ENCODE assay signal across 23 cellular contexts in genomic region chr19:53945998-53946397, GRCh38. TPM values are rescaled to one million over a fixed set of nuclear protein-coding genes. Genes with fewer than 3 reads are reported as not detected.
A peak's percentile ranks its signal among the peaks of the same experiment; 100 is the strongest.
DNase-seq lines count a peak whose midpoint lies in the region; ATAC-seq, FAIRE-seq and TF ChIP-seq lines count a peak whose summit lies in the region.
"Had no signal": no experiment of that assay in that cellular context is flagged by ENCODE, and none has a peak within 500 bp of the region (broad histone marks: within the 10 kb centered on the region; RNA-seq: fewer than 3 reads in every experiment).

No MANE protein-coding gene starts in this region.

- no peak overlapping the region for H2AK5ac ChIP-seq in H1 (ENCODE audit: low read depth, low read length)

- H3K9me3 ChIP-seq in HCT116 (ENCODE audit: control insufficient read depth in 1 of 2, insufficient read depth in 1 of 2, low read depth in 1 of 2, low read length in 2 of 2) (no peaks in the 10 kb centered on the region), MG63 (no peaks in the 10 kb centered on the region), H1 (ENCODE audit: insufficient read depth in 2 of 2, low read depth in 1 of 2, low read length in 1 of 2) (no peaks in the 10 kb centered on the region), neural progenitor cell (ENCODE audit: low read depth) (no peaks in the 10 kb centered on the region)
- H3K9me3 ChIP-seq: SJSA1 had no signal

- H4K20me1 ChIP-seq in HCT116 (ENCODE audit: insufficient read depth), result no peaks in the 10 kb centered on the region
- H4K20me1 ChIP-seq in H1 (replicated peaks in 1 of 2; ENCODE audit: control insufficient read depth in 1 of 2, insufficient read depth in 2 of 2, low read length in 2 of 2), result no peaks in the 10 kb centered on the region
- H4K20me1 ChIP-seq in neural progenitor cell (ENCODE audit: low read depth), result no peaks in the 10 kb centered on the region
- H4K20me1 ChIP-seq: BLaER1 had no signal

- H3K4me3 Mint-ChIP-seq in neural progenitor cell, result no peak overlapping the region
- H3K4me3 Mint-ChIP-seq in naive thymus-derived CD8-positive, alpha-beta T cell, result no peak overlapping the region
- H3K4me3 Mint-ChIP-seq: CD4-positive, alpha-beta T cell; HFFc6 had no signal

- no peak overlapping the region for H4K5ac ChIP-seq in H1 (ENCODE audit: insufficient read length, low read depth, low read length)

- H3K4me1 ChIP-seq in HCT116 (ENCODE audit: control insufficient read depth in 1 of 2, insufficient read depth in 2 of 2, low read length in 2 of 2), result no peaks in the 10 kb centered on the region
- peaks cover 4 to 10% (median 7%) of the 10 kb centered on the region in 4 experiments; a peak in 6 of 7 replicates for H3K4me1 ChIP-seq in H1 (replicated peaks in 1 of 4; ENCODE audit: control insufficient read depth in 3 of 4, insufficient read depth in 4 of 4, low read length in 3 of 4)
- peaks cover 3% of the 10 kb centered on the region for H3K4me1 ChIP-seq in neural progenitor cell
- H3K4me1 ChIP-seq: Peyer's patch, SJSA1 had no signal

- no peak overlapping the region for H3K27ac ChIP-seq in HCT116 (ENCODE audit: low read depth, low read length)
- H3K27ac ChIP-seq in H1 (ENCODE audit: low read depth, low read length), result no peak overlapping the region
- H3K27ac ChIP-seq in neural progenitor cell, result no peak overlapping the region
- H3K27ac ChIP-seq: BLaER1, Peyer's patch, SJSA1 had no signal

- no peak overlapping the region for H2BK15ac ChIP-seq in H1 (ENCODE audit: low read length)

- no peak overlapping the region for H2BK20ac ChIP-seq in H1 (ENCODE audit: low read length)

- no peak overlapping the region for H2BK5ac ChIP-seq in H1 (ENCODE audit: low read depth, low read length)

- no peak overlapping the region for H4K91ac ChIP-seq in H1 (replicated peaks; ENCODE audit: insufficient read length, low read length)

- H3K27me3 Mint-ChIP-seq in neural progenitor cell (ENCODE audit: insufficient read depth, low read depth), result peaks cover 9% of the 10 kb centered on the region
- H3K27me3 Mint-ChIP-seq in naive thymus-derived CD8-positive, alpha-beta T cell, result peaks cover 23 to 62% (median 44%) of the 10 kb centered on the region in 5 donors

- no peak overlapping the region for H2AFZ ChIP-seq in HCT116 (ENCODE audit: low read depth, low read length, poor library complexity, severe bottlenecking)
- no peak overlapping the region for H2AFZ ChIP-seq in H1 (ENCODE audit: low read length)
- no peak overlapping the region for H2AFZ ChIP-seq in neural progenitor cell (replicated peaks)

- no peak overlapping the region for H3K9ac ChIP-seq in HCT116 (ENCODE audit: low read length)
- H3K9ac ChIP-seq in H1 (replicated peaks in 1 of 4; ENCODE audit: extremely low read depth in 1 of 4, low read depth in 3 of 4, low read length in 3 of 4), result no peak overlapping the region
- H3K9ac ChIP-seq in neural progenitor cell, result no peak overlapping the region
- H3K9ac ChIP-seq: BLaER1 had no signal

- FAIRE-seq in H1 (lab: Jason Lieb, UNC), result no peak
- FAIRE-seq: GM12891, H54 had no signal

- peak overlapping the region; percentile 6; the same call in 1 of the 2 replicates for H3K4me2 ChIP-seq in HCT116 (ENCODE audit: low read length)
- peak overlapping the region; percentile 51 to 60; a peak in 2 of 4 replicates for H3K4me2 ChIP-seq in H1 (ENCODE audit: insufficient read depth in 1 of 2, low read depth in 2 of 2, low read length in 2 of 2)
- H3K4me2 ChIP-seq in neural progenitor cell, result peak overlapping the region; percentile 57
- H3K4me2 ChIP-seq: BLaER1 had no signal

- H3K14ac ChIP-seq in H1 (ENCODE audit: insufficient read length), result no peak overlapping the region

- peaks cover 11% of the 10 kb centered on the region for H3K36me3 Mint-ChIP-seq in neural progenitor cell
- peaks cover 0 to 12% (median 0%) of the 10 kb centered on the region in 3 donors for H3K36me3 Mint-ChIP-seq in naive thymus-derived CD8-positive, alpha-beta T cell

- peaks cover 8% of the 10 kb centered on the region for H3F3A ChIP-seq in neural progenitor cell (ENCODE audit: low read depth)

- peaks cover 11% of the 10 kb centered on the region; the same call in 1 of the 2 replicates for H3K23me2 ChIP-seq in H1 (ENCODE audit: low read depth, low read length)

- no peak overlapping the region for H2BK120ac ChIP-seq in H1 (replicated peaks; ENCODE audit: low read depth, low read length)

- no peaks in the 10 kb centered on the region for H3K79me1 ChIP-seq in H1 (ENCODE audit: low read depth, low read length)

- peak overlapping the region in 1 of 2 experiments; percentile 28; a peak in 2 of 4 replicates for H3K4me3 ChIP-seq in HCT116 (replicated peaks in 1 of 2; ENCODE audit: low read depth in 1 of 2, low read length in 2 of 2)
- H3K4me3 ChIP-seq in MG63, result peak overlapping the region; percentile 21; the same call in 1 of the 2 replicates
- peak overlapping the region in 2 of 4 experiments; percentile 23 to 53; a peak in 4 of 8 replicates for H3K4me3 ChIP-seq in H1 (ENCODE audit: extremely low read depth in 1 of 4, insufficient read depth in 2 of 4, low read depth in 3 of 4, low read length in 4 of 4)
- H3K4me3 ChIP-seq in neural progenitor cell, result no peak overlapping the region
- H3K4me3 ChIP-seq: BLaER1, Peyer's patch, SJSA1 had no signal

- 78% methylated on average over 2 of the region's 2 CpGs; no CpG with 5 or more reads in 1 of the 2 experiments for WGBS in H1 (ENCODE audit: extremely low coverage in 1 of 2, insufficient coverage in 1 of 2, insufficient read length in 1 of 2, insufficient replicate concordance in 2 of 2, low coverage in 1 of 2, low lambda C conversion rate in 2 of 2, missing lambda C conversion rate in 1 of 2), 2 experiments

- H3K36me3 ChIP-seq in HCT116 (ENCODE audit: control insufficient read depth in 1 of 2, insufficient read depth in 2 of 2, low read length in 2 of 2) (no peaks in the 10 kb centered on the region), MG63 (no peaks in the 10 kb centered on the region), H1 (ENCODE audit: control insufficient read depth in 2 of 4, insufficient read depth in 4 of 4, low read length in 3 of 4) (no peaks in the 10 kb centered on the region), neural progenitor cell (no peaks in the 10 kb centered on the region)
- H3K36me3 ChIP-seq: BLaER1, Peyer's patch, SJSA1 had no signal

- TF ChIP-seq POLR2A in HCT116 (IDR thresholded peaks at IDR 0.05; ENCODE audit: borderline replicate concordance, extremely low read depth, insufficient read depth, insufficient read length) (no peak), H1 (IDR thresholded peaks at IDR 0.05; ENCODE audit: control extremely low read depth in 1 of 2, low read depth in 2 of 2, low read length in 2 of 2) (no peak)

- no peak overlapping the region for H4K8ac ChIP-seq in H1 (ENCODE audit: extremely low read depth, insufficient read depth, low read length)

- no peak for TF ChIP-seq RAD21 in HCT116 (IDR thresholded peaks at IDR 0.05; ENCODE audit: low read depth)
- no peak for TF ChIP-seq RAD21 in H1 (IDR thresholded peaks at IDR 0.05 in 1 of 2, conservative IDR thresholded peaks at IDR 0.05 in 1 of 2; ENCODE audit: low read depth in 2 of 2, low read length in 2 of 2)

- no peak overlapping the region for H3K23ac ChIP-seq in H1 (ENCODE audit: insufficient read length)

- ATAC-seq in HCT116 (no peak), HG02884 (IDR thresholded peaks at IDR 0.05; ENCODE audit: unreplicated experiment) (no peak)
- ATAC-seq in naive thymus-derived CD8-positive, alpha-beta T cell, result no peak

- TF ChIP-seq CTCF in HCT116 (IDR thresholded peaks at IDR 0.05 in 2 of 3, conservative IDR thresholded peaks at IDR 0.05 in 1 of 3; ENCODE audit: borderline replicate concordance in 1 of 3, insufficient read depth in 1 of 3, low read depth in 2 of 3, low read length in 2 of 3), result no peak
- TF ChIP-seq CTCF in H1 (IDR thresholded peaks at IDR 0.05; ENCODE audit: control extremely low read depth in 1 of 3, insufficient read depth in 1 of 3, low read depth in 1 of 3, low read length in 3 of 3), result no peak
- no peak for TF ChIP-seq CTCF in neural progenitor cell (IDR thresholded peaks at IDR 0.05)

- POLR2A ChIA-PET in HCT116 (lab: Charles Lee), result no interaction called here
- POLR2A ChIA-PET in H1 (lab: Charles Lee; ENCODE audit: partially characterized antibody), result interaction anchor here (0.9 to 2.9 kb wide), 7 partner anchors 31 to 163 kb away, joined by 3 to 15 read pairs (median 4); no protein-coding TSS in a partner anchor
- POLR2A ChIA-PET in naive thymus-derived CD8-positive, alpha-beta T cell (lab: Charles Lee), result no interaction called here

- RAD21 ChIA-PET in HCT116 (lab: Charles Lee; ENCODE audit: low non-redundant PET in 1 of 2, low total read pairs in 2 of 2, uncharacterized antibody in 2 of 2, unreplicated experiment in 2 of 2), result no interaction called here

- H3K79me2 ChIP-seq in HCT116 (ENCODE audit: insufficient read depth, low read length) (no peaks in the 10 kb centered on the region), H1 (ENCODE audit: control insufficient read depth in 1 of 2, insufficient read depth in 2 of 2, low read length in 2 of 2) (no peaks in the 10 kb centered on the region), neural progenitor cell (ENCODE audit: low read depth) (no peaks in the 10 kb centered on the region)

- no peaks in the 10 kb centered on the region for H3K27me3 ChIP-seq in HCT116 (ENCODE audit: insufficient read depth, low read length)
- H3K27me3 ChIP-seq in MG63, result peaks cover 10% of the 10 kb centered on the region
- no peaks in the 10 kb centered on the region for H3K27me3 ChIP-seq in H1 (replicated peaks in 1 of 4; ENCODE audit: control insufficient read depth in 3 of 4, extremely low read depth in 1 of 4, insufficient read depth in 3 of 4, low read length in 3 of 4)
- peaks cover 19% of the 10 kb centered on the region for H3K27me3 ChIP-seq in neural progenitor cell
- H3K27me3 ChIP-seq: BLaER1 had no signal

- no peak for TF ChIP-seq EP300 in H1 (IDR thresholded peaks at IDR 0.05; ENCODE audit: borderline replicate concordance in 1 of 2, low read depth in 2 of 2, low read length in 2 of 2)

- H3K56ac ChIP-seq in H1 (replicated peaks; ENCODE audit: insufficient read length, low read depth, low read length), result no peak overlapping the region

- no peak overlapping the region for H3K18ac ChIP-seq in H1 (ENCODE audit: extremely low read depth, low read length)

- no peaks in the 10 kb centered on the region for H3K9me2 ChIP-seq in HCT116 (ENCODE audit: insufficient read depth)

- H3K27ac Mint-ChIP-seq in neural progenitor cell, result no peak overlapping the region
- no peak overlapping the region for H3K27ac Mint-ChIP-seq in naive thymus-derived CD8-positive, alpha-beta T cell
- H3K27ac Mint-ChIP-seq: CD4-positive, alpha-beta T cell; HFFc6 had no signal

- CTCF ChIA-PET in HCT116 (lab: Charles Lee) (no interaction called here), H1 (lab: Charles Lee; ENCODE audit: partially characterized antibody) (interaction anchor here (0.7 to 3.9 kb wide), 8 partner anchors 15 to 136 kb away, joined by 3 to 23 read pairs (median 6); no protein-coding TSS in a partner anchor)

- no peak overlapping the region for H2BK12ac ChIP-seq in H1 (ENCODE audit: low read depth, low read length)

- DNase-seq in HCT116 (ENCODE audit: low read depth, low spot score) (no peak), MG63 (no peak), H1 (ENCODE audit: low read depth in 1 of 2, low spot score in 2 of 2) (no peak), neural progenitor cell (ENCODE audit: low spot score) (no peak), epidermal melanocyte (ENCODE audit: insufficient read length, low spot score) (no peak), T-helper 2 cell (no peak)
- DNase-seq in naive thymus-derived CD8-positive, alpha-beta T cell, result no peak
- DNase-seq: CD4-positive, alpha-beta T cell; COR-L47; DMS79 treated with DMSO at 0.1 percent for 48 hours; HFFc6; NCI-H1105 treated with DMSO at 0.1 percent for 48 hours; NCI-H2029 treated with DMSO at 0.1 percent for 48 hours; NCI-H226; NCI-H510A treated with DMSO at 0.1 percent for 48 hours; NCI-H774; NK-92 treated with Interleukin-12 subunit alpha and Interleukin-12 subunit beta, amount 100 ng/mL, for 24 hours; Peyer's patch had no signal

- H3K4me1 Mint-ChIP-seq in neural progenitor cell, result peaks cover 6% of the 10 kb centered on the region
- H3K4me1 Mint-ChIP-seq in naive thymus-derived CD8-positive, alpha-beta T cell, result peaks cover 0 to 12% (median 2%) of the 10 kb centered on the region in 4 donors

- H3K9me3 Mint-ChIP-seq in neural progenitor cell, result peaks cover 3% of the 10 kb centered on the region
- H3K9me3 Mint-ChIP-seq in naive thymus-derived CD8-positive, alpha-beta T cell, result peaks cover 0 to 4% (median 0%) of the 10 kb centered on the region in 9 donors
- H3K9me3 Mint-ChIP-seq: CD4-positive, alpha-beta T cell; HFFc6 had no signal

- H3K4ac ChIP-seq in H1 (replicated peaks; ENCODE audit: insufficient read length, low read depth, low read length), result no peak overlapping the region

- intact Hi-C loops in HCT116 (cut with micrococcal nuclease), result no loop called here

- TSS peak; percentile 89 for BruUV-seq in HCT116 (replicated peaks; lab: Mats Ljungman, UMichigan)

RNA-seq across cellular contexts. Expression of gene CACNG8, which starts 16.7 kb away (rescaled TPM):
- 0.93 TPM for total RNA-seq in HCT116 (2021; ENCODE audit: unreplicated experiment)
- 0.11 and 0.25 TPM in 2 replicates for polyA plus RNA-seq in HCT116 (2012)
- 0.05 TPM in 1 of 2 replicates, not detected in the other for total RNA-seq in MG63 (2014; rRNA removed; shearing (Covaris generic); ENCODE audit: low replicate concordance)
- 4.5 and 5.7 TPM in 2 replicates for total RNA-seq in H1 (2021; fragmentation: NEBNext Ultra II Directional; extraction: Animal tissue kit (Norgen Biotek cat#: 25700))
- 0.41 and 0.93 TPM in 2 replicates for polyA plus RNA-seq in H1 (2011; rRNA removed)
- 1.3 TPM for polyA plus RNA-seq in H1 (2011; cell fraction: cytosol; rRNA removed)
- 3.4 TPM for polyA plus RNA-seq in H1 (2011; cell fraction: nucleus; rRNA removed)
- polyA plus RNA-seq in H1 (2012, experiment 1 of 2), result 5.8 to 6.6 TPM (median 6.1 TPM) in 4 replicates
- 0.62 TPM for polyA plus RNA-seq in H1 (2012, experiment 2 of 2)
- 3.2 TPM for polyA plus RNA-seq in H1 (2013, experiment 1 of 2)
- polyA plus RNA-seq in H1 (2013, experiment 2 of 2), result 2.6 TPM
- polyA minus RNA-seq in H1 (2011; rRNA and poly(A)+ RNA removed), result 0.61 and 0.79 TPM in 2 replicates
- polyA minus RNA-seq in H1 (2011; cell fraction: cytosol; rRNA and poly(A)+ RNA removed), result 2.9 TPM
- polyA minus RNA-seq in H1 (2011; cell fraction: nucleus; rRNA and poly(A)+ RNA removed), result 2.9 TPM
- 0.02 and 0.37 TPM in 2 replicates for total RNA-seq in neural progenitor cell (ENCODE audit: low replicate concordance)
- not detected for total RNA-seq in naive thymus-derived CD8-positive, alpha-beta T cell
- not detected for polyA plus RNA-seq in naive thymus-derived CD8-positive, alpha-beta T cell
- total RNA-seq: CD4-positive, alpha-beta T cell; Peyer's patch; SJSA1 had no signal

RNA-seq across cellular contexts. Expression of gene CACNG7, which starts 36.9 kb away (rescaled TPM):
- not detected for total RNA-seq in HCT116 (2021; ENCODE audit: unreplicated experiment)
- 0.07 and 0.10 TPM in 2 replicates for polyA plus RNA-seq in HCT116 (2012)
- total RNA-seq in MG63 (2014; rRNA removed; shearing (Covaris generic); ENCODE audit: low replicate concordance), result not detected in 2 replicates
- total RNA-seq in H1 (2021; fragmentation: NEBNext Ultra II Directional; extraction: Animal tissue kit (Norgen Biotek cat#: 25700)), result 28.9 and 29.9 TPM in 2 replicates
- polyA plus RNA-seq in H1 (2011; rRNA removed), result 69.8 and 127 TPM in 2 replicates
- polyA plus RNA-seq in H1 (2011; cell fraction: cytosol; rRNA removed), result 64.4 TPM
- polyA plus RNA-seq in H1 (2011; cell fraction: nucleus; rRNA removed), result 75.4 TPM
- 33.4 to 44.9 TPM (median 40.2 TPM) in 4 replicates for polyA plus RNA-seq in H1 (2012, experiment 1 of 2)
- polyA plus RNA-seq in H1 (2012, experiment 2 of 2), result 33.0 TPM
- polyA plus RNA-seq in H1 (2013, experiment 1 of 2), result 43.8 TPM
- polyA plus RNA-seq in H1 (2013, experiment 2 of 2), result 49.1 TPM
- polyA minus RNA-seq in H1 (2011; rRNA and poly(A)+ RNA removed), result 16.4 and 25.3 TPM in 2 replicates
- 32.9 TPM for polyA minus RNA-seq in H1 (2011; cell fraction: cytosol; rRNA and poly(A)+ RNA removed)
- 19.4 TPM for polyA minus RNA-seq in H1 (2011; cell fraction: nucleus; rRNA and poly(A)+ RNA removed)
- total RNA-seq in neural progenitor cell (ENCODE audit: low replicate concordance), result 6.7 and 27.3 TPM in 2 replicates
- total RNA-seq in naive thymus-derived CD8-positive, alpha-beta T cell, result not detected
- not detected for polyA plus RNA-seq in naive thymus-derived CD8-positive, alpha-beta T cell
- total RNA-seq: CD4-positive, alpha-beta T cell; Peyer's patch; SJSA1 had no signal

RNA-seq across cellular contexts. Expression of gene CACNG6, which starts 45.4 kb away (rescaled TPM):
- total RNA-seq in HCT116 (2021; ENCODE audit: unreplicated experiment) (0.15 TPM), neural progenitor cell (ENCODE audit: low replicate concordance) (1.0 TPM in 1 of 2 replicates, not detected in the other)
- not detected in 2 replicates for polyA plus RNA-seq in HCT116 (2012)
- total RNA-seq in MG63 (2014; rRNA removed; shearing (Covaris generic); ENCODE audit: low replicate concordance), result 0.43 TPM in 1 of 2 replicates, not detected in the other
- total RNA-seq in H1 (2021; fragmentation: NEBNext Ultra II Directional; extraction: Animal tissue kit (Norgen Biotek cat#: 25700)), result 1.2 and 1.4 TPM in 2 replicates
- polyA plus RNA-seq in H1 (2011; rRNA removed), result 1.6 and 2.9 TPM in 2 replicates
- polyA plus RNA-seq in H1 (2011; cell fraction: cytosol; rRNA removed), result 1.8 TPM
- 4.3 TPM for polyA plus RNA-seq in H1 (2011; cell fraction: nucleus; rRNA removed)
- 1.1 to 1.9 TPM (median 1.5 TPM) in 4 replicates for polyA plus RNA-seq in H1 (2012, experiment 1 of 2)
- 0.81 TPM for polyA plus RNA-seq in H1 (2012, experiment 2 of 2)
- 2.3 TPM for polyA plus RNA-seq in H1 (2013, experiment 1 of 2)
- 2.1 TPM for polyA plus RNA-seq in H1 (2013, experiment 2 of 2)
- polyA minus RNA-seq in H1 (2011; rRNA and poly(A)+ RNA removed), result 0.22 and 0.25 TPM in 2 replicates
- polyA minus RNA-seq in H1 (2011; cell fraction: cytosol; rRNA and poly(A)+ RNA removed), result not detected
- 0.80 TPM for polyA minus RNA-seq in H1 (2011; cell fraction: nucleus; rRNA and poly(A)+ RNA removed)
- not detected for total RNA-seq in naive thymus-derived CD8-positive, alpha-beta T cell
- polyA plus RNA-seq in naive thymus-derived CD8-positive, alpha-beta T cell, result not detected
- total RNA-seq: CD4-positive, alpha-beta T cell; HFFc6; Peyer's patch had no signal

Comparison
In these comparisons a context has a peak if more than half of its experiments do, and no peak if none do; other contexts are left out.
1. H3K4me2 ChIP-seq: peak in every context shown above with its lines; median percentile 57 in neural progenitor cell; 56 in H1; 6 in HCT116.